In genomic region chr19:6587093-6587820, GRCh38 we compare ENCODE assay signal across 8 cellular contexts. TPM values are rescaled to one million over a fixed set of nuclear protein-coding genes. Genes with fewer than 3 reads are reported as not detected.
A peak's percentile ranks its signal among the peaks of the same experiment; 100 is the strongest.
DNase-seq lines count a peak whose midpoint lies in the region; ATAC-seq and TF ChIP-seq lines count a peak whose summit lies in the region.

No MANE protein-coding gene starts in this region.

- H3F3A ChIP-seq in smooth muscle cell (ENCODE audit: low read depth): no peaks in the 10 kb centered on the region

- H2AFZ ChIP-seq in OCI-LY7 (ENCODE audit: low read length): no peak overlapping the region
- H2AFZ ChIP-seq in smooth muscle cell (ENCODE audit: low read depth): peak overlapping the region; percentile 59

- ATAC-seq in esophagus mucosa (peak; percentile 34), HG03045 (IDR thresholded peaks at IDR 0.05; ENCODE audit: unreplicated experiment) (no peak), GM18870 (IDR thresholded peaks at IDR 0.05; ENCODE audit: unreplicated experiment) (no peak)

- peaks cover 45% of the 10 kb centered on the region for H3K4me1 Mint-ChIP-seq in T-helper 1 cell treated with Interleukin-12 subunit alpha and Interleukin-12 subunit beta and Interleukin-4 antibody, amounts not matched to agents 30 μg/mL and 1 μg/mL, for 36 hours (ENCODE audit: low read depth)

- no peaks in the 10 kb centered on the region for H3K9me3 Mint-ChIP-seq in T-helper 1 cell treated with Interleukin-12 subunit alpha and Interleukin-12 subunit beta and Interleukin-4 antibody, amounts not matched to agents 30 μg/mL and 1 μg/mL, for 36 hours

- peaks cover 53% of the 10 kb centered on the region for H3K36me3 ChIP-seq in OCI-LY7 (ENCODE audit: insufficient read depth, low read length)
- H3K36me3 ChIP-seq in smooth muscle cell (ENCODE audit: low read depth): no peaks in the 10 kb centered on the region

- peak overlapping the region; percentile 99 for H3K4me3 Mint-ChIP-seq in T-helper 1 cell treated with Interleukin-12 subunit alpha and Interleukin-12 subunit beta and Interleukin-4 antibody, amounts not matched to agents 30 μg/mL and 1 μg/mL, for 36 hours

- no peak overlapping the region for H3K9ac ChIP-seq in smooth muscle cell (ENCODE audit: low read depth)

- DNase-seq in T-helper 1 cell (no peak), OCI-LY7 (ENCODE audit: low spot score) (peak; percentile 75), smooth muscle cell (lab: John Stamatoyannopoulos, UW; ENCODE audit: unreplicated experiment) (no peak)
- DNase-seq in NK-92 treated with Interleukin-12 subunit alpha and Interleukin-12 subunit beta, amount 100 ng/mL, for 24 hours (lab: John Stamatoyannopoulos, UW): no peak

- POLR2A ChIA-PET in OCI-LY7 (lab: Charles Lee): interaction anchor here (0.6 to 3.2 kb wide), 5 partner anchors 8 to 66 kb away, joined by 3 to 11 read pairs (median 5); no protein-coding TSS in a partner anchor

- intact Hi-C loops in OCI-LY7 (cut with micrococcal nuclease; ENCODE audit: unreplicated experiment): no loop called here

- no peaks in the 10 kb centered on the region for H3K9me2 ChIP-seq in OCI-LY7 (ENCODE audit: insufficient read depth, low read length)

- peaks cover 70% of the 10 kb centered on the region for H3K27me3 ChIP-seq in smooth muscle cell (ENCODE audit: low read depth)

- H3K27ac ChIP-seq in OCI-LY7 (ENCODE audit: low read depth, low read length, poor library complexity, severe bottlenecking): peak overlapping the region; percentile 82
- H3K27ac ChIP-seq in smooth muscle cell (ENCODE audit: low read depth): no peak overlapping the region

- H3K79me2 ChIP-seq in OCI-LY7 (ENCODE audit: insufficient read depth, low read depth, low read length) (peaks cover 49% of the 10 kb centered on the region; the same call in 1 of the 2 replicates), smooth muscle cell (ENCODE audit: low read depth) (no peaks in the 10 kb centered on the region)

- TSS peak; percentile 5 for BruUV-seq in OCI-LY7 (replicated peaks; lab: Mats Ljungman, UMichigan)

- no peaks in the 10 kb centered on the region for H3K9me3 ChIP-seq in OCI-LY7 (ENCODE audit: low read length)
- no peaks in the 10 kb centered on the region for H3K9me3 ChIP-seq in smooth muscle cell (replicated peaks; ENCODE audit: low read depth)

- TF ChIP-seq CTCF in OCI-LY7 (conservative IDR thresholded peaks at IDR 0.05; ENCODE audit: low read length) (no peak), smooth muscle cell (IDR thresholded peaks at IDR 0.05; ENCODE audit: borderline replicate concordance, insufficient read depth, poor library complexity, severe bottlenecking) (no peak)

- CTCF ChIA-PET in OCI-LY7 (lab: Charles Lee; ENCODE audit: unreplicated experiment): interaction anchor here (0.7 to 1.8 kb wide), 2 partner anchors 10 to 128 kb away, joined by 4 to 5 read pairs; no protein-coding TSS in a partner anchor

- WGBS in smooth muscle cell (ENCODE audit: low lambda C conversion rate): 1% methylated on average over 21 of the region's 27 CpGs

- H3K27me3 Mint-ChIP-seq in T-helper 1 cell treated with Interleukin-12 subunit alpha and Interleukin-12 subunit beta and Interleukin-4 antibody, amounts not matched to agents 30 μg/mL and 1 μg/mL, for 36 hours (ENCODE audit: low read depth): peaks cover 38% of the 10 kb centered on the region

- H3K36me3 Mint-ChIP-seq in T-helper 1 cell treated with Interleukin-12 subunit alpha and Interleukin-12 subunit beta and Interleukin-4 antibody, amounts not matched to agents 30 μg/mL and 1 μg/mL, for 36 hours (ENCODE audit: low read depth): peaks cover 41% of the 10 kb centered on the region

- peak overlapping the region; percentile 76 for H3K4me3 ChIP-seq in OCI-LY7 (ENCODE audit: low read depth, low read length, poor library complexity, severe bottlenecking)
- H3K4me3 ChIP-seq in smooth muscle cell: peak overlapping the region; percentile 29

- peaks cover 40% of the 10 kb centered on the region for H3K4me1 ChIP-seq in OCI-LY7 (ENCODE audit: insufficient read depth, low read length, poor library complexity, severe bottlenecking)
- peaks cover 6% of the 10 kb centered on the region for H3K4me1 ChIP-seq in smooth muscle cell (ENCODE audit: low read depth)

- peak overlapping the region; percentile 56 for H3K27ac Mint-ChIP-seq in T-helper 1 cell treated with Interleukin-12 subunit alpha and Interleukin-12 subunit beta and Interleukin-4 antibody, amounts not matched to agents 30 μg/mL and 1 μg/mL, for 36 hours

- H4K20me1 ChIP-seq in OCI-LY7 (ENCODE audit: insufficient read depth, low read length) (no peaks in the 10 kb centered on the region), smooth muscle cell (ENCODE audit: low read depth) (no peaks in the 10 kb centered on the region)

- H3K4me2 ChIP-seq in OCI-LY7 (ENCODE audit: low read length) (peak overlapping the region; percentile 81), smooth muscle cell (peak overlapping the region; percentile 71)

RNA-seq across cellular contexts. Expression of gene CD70, which starts 3.7 kb away (rescaled TPM):
- 111 and 165 TPM in 2 replicates for total RNA-seq in OCI-LY7 (2014; rRNA removed; shearing (Covaris generic))
- total RNA-seq in OCI-LY7 (2022) (80.5 and 88.2 TPM in 2 replicates), esophagus mucosa (not detected), smooth muscle cell (0.54 TPM in 1 of 2 replicates, not detected in the other)
- polyA plus RNA-seq in smooth muscle cell: not detected in 2 replicates

RNA-seq across cellular contexts. Expression of gene TNFSF9, which starts 56.4 kb away (rescaled TPM):
- 18.1 and 22.3 TPM in 2 replicates for total RNA-seq in OCI-LY7 (2014; rRNA removed; shearing (Covaris generic))
- 16.1 and 20.9 TPM in 2 replicates for total RNA-seq in OCI-LY7 (2022)
- 4.7 TPM for total RNA-seq in esophagus mucosa
- total RNA-seq in smooth muscle cell: 1.3 and 3.4 TPM in 2 replicates
- polyA plus RNA-seq in smooth muscle cell: 4.6 and 7.3 TPM in 2 replicates

Comparison
In these comparisons a context has a peak if more than half of its experiments do, and no peak if none do; other contexts are left out.
1. RNA of gene CD70, which starts 3.7 kb away (total RNA-seq): 80.5 to 165 TPM in OCI-LY7; 0.54 TPM in smooth muscle cell and not detected in esophagus mucosa (single experiment); every median in the first group is over 10 times any median in the second.